Comparison of ENCODE assay signal across 15 cellular contexts in the genomic region with DNA sequence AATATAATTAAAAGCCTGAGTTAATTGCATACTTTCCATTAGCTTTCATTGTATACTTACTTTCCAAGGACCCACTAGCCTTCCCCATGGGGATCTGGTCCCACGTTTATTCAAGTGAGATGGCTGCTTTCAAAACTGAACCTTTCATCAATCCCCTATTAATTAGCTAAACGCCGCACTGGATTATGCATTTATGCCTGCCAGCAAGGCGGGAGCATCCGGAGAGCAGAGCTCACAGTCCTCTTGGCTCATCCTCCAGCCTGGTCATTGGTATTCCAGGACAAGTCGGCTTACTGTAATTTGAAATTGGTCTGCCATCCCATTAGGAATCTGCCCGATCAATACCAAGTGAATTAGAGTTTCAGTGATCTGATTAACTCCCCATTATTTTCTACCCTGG.
DNase-seq lines count a peak whose midpoint lies in the region; ATAC-seq, FAIRE-seq and TF ChIP-seq lines count a peak whose summit lies in the region.
"Had no signal": no experiment of that assay in that cellular context is flagged by ENCODE, and none has a peak within 500 bp of the region (broad histone marks: within the 10 kb centered on the region; RNA-seq: fewer than 3 reads in every experiment).

No MANE protein-coding gene starts in this region.

- H3K27ac ChIP-seq in H1 (ENCODE audit: low read depth, low read length), result no peak overlapping the region
- peak overlapping the region; percentile 78 for H3K27ac ChIP-seq in neural progenitor cell
- H3K27ac ChIP-seq: BLaER1 treated with 17β-estradiol and CSF1 and Interleukin-3, amounts not matched to agents 10 nM and 100 nM had no signal

- H3K36me3 Mint-ChIP-seq in neural progenitor cell, result no peaks in the 10 kb centered on the region
- H3K36me3 Mint-ChIP-seq: CD4-positive, CD25-positive, alpha-beta regulatory T cell had no signal

- H3K23me2 ChIP-seq in H1 (ENCODE audit: low read depth, low read length), result no peaks in the 10 kb centered on the region; the same call in 1 of the 2 replicates

- no peak overlapping the region for H3K4ac ChIP-seq in H1 (replicated peaks; ENCODE audit: insufficient read length, low read depth, low read length)

- ATAC-seq in GM18502 (IDR thresholded peaks at IDR 0.05; ENCODE audit: poor library complexity, unreplicated experiment), result no peak
- ATAC-seq: GM12878 had no signal

- no peaks in the 10 kb centered on the region for H3K36me3 ChIP-seq in BE2C
- no peaks in the 10 kb centered on the region for H3K36me3 ChIP-seq in H1 (ENCODE audit: control insufficient read depth in 2 of 4, insufficient read depth in 4 of 4, low read length in 3 of 4)
- no peaks in the 10 kb centered on the region for H3K36me3 ChIP-seq in neural progenitor cell
- H3K36me3 ChIP-seq: BLaER1 treated with 17β-estradiol and CSF1 and Interleukin-3, amounts not matched to agents 10 nM and 100 nM had no signal

- TF ChIP-seq CTCF in BE2C (IDR thresholded peaks at IDR 0.05; ENCODE audit: low read depth, low read length) (no peak), H1 (IDR thresholded peaks at IDR 0.05; ENCODE audit: control extremely low read depth in 1 of 3, insufficient read depth in 1 of 3, low read depth in 1 of 3, low read length in 3 of 3) (no peak), neural progenitor cell (IDR thresholded peaks at IDR 0.05) (no peak)

- H3K9me3 Mint-ChIP-seq in neural progenitor cell, result peaks cover 6% of the 10 kb centered on the region

- no peak overlapping the region for H2BK120ac ChIP-seq in H1 (replicated peaks; ENCODE audit: low read depth, low read length)

- H3K4me3 Mint-ChIP-seq in neural progenitor cell, result no peak overlapping the region
- H3K4me3 Mint-ChIP-seq: CD4-positive, CD25-positive, alpha-beta regulatory T cell had no signal

- H3K18ac ChIP-seq in H1 (ENCODE audit: extremely low read depth, low read length), result no peak overlapping the region

- H3K4me2 ChIP-seq in H1 (ENCODE audit: insufficient read depth in 1 of 2, low read depth in 2 of 2, low read length in 2 of 2) (no peak overlapping the region), neural progenitor cell (peak overlapping the region; percentile 67)
- H3K4me2 ChIP-seq: BLaER1 treated with 17β-estradiol and CSF1 and Interleukin-3, amounts not matched to agents 10 nM and 100 nM had no signal

- TF ChIP-seq EP300 in H1 (IDR thresholded peaks at IDR 0.05; ENCODE audit: borderline replicate concordance in 1 of 2, low read depth in 2 of 2, low read length in 2 of 2), result no peak

- H3K4me1 Mint-ChIP-seq in neural progenitor cell, result no peaks in the 10 kb centered on the region
- H3K4me1 Mint-ChIP-seq: CD4-positive, CD25-positive, alpha-beta regulatory T cell had no signal

- DNase-seq in BE2C (peak; percentile 81), NCI-H69 (lab: John Stamatoyannopoulos, UW) (peak; percentile 64), H1 (ENCODE audit: low read depth in 1 of 2, low spot score in 2 of 2) (no peak), neural progenitor cell (ENCODE audit: low spot score) (peak; percentile 18), cerebellum (ENCODE audit: low spot score) (no peak), LoVo (ENCODE audit: low spot score) (no peak)
- DNase-seq: 8988T; AML-193; CD4-positive, CD25-positive, alpha-beta regulatory T cell; DMS79; IMR-90; KBM-7 had no signal

- H3K79me2 ChIP-seq in H1 (ENCODE audit: control insufficient read depth in 1 of 2, insufficient read depth in 2 of 2, low read length in 2 of 2) (no peaks in the 10 kb centered on the region), neural progenitor cell (ENCODE audit: low read depth) (no peaks in the 10 kb centered on the region)

- H3K56ac ChIP-seq in H1 (replicated peaks; ENCODE audit: insufficient read length, low read depth, low read length), result no peak overlapping the region

- peaks cover 2% of the 10 kb centered on the region for H3K27me3 Mint-ChIP-seq in neural progenitor cell (ENCODE audit: insufficient read depth, low read depth)
- H3K27me3 Mint-ChIP-seq: CD4-positive, CD25-positive, alpha-beta regulatory T cell had no signal

- CTCF ChIA-PET in H1 (lab: Charles Lee; ENCODE audit: partially characterized antibody), result interaction anchor here (1.3 kb wide), 1 partner anchor 297 kb away, joined by 3 read pairs; no protein-coding TSS in a partner anchor

- H3K4me1 ChIP-seq in BE2C (peaks cover 13% of the 10 kb centered on the region), H1 (replicated peaks in 1 of 4; ENCODE audit: control insufficient read depth in 3 of 4, insufficient read depth in 4 of 4, low read length in 3 of 4) (peaks cover 0 to 5% (median 0%) of the 10 kb centered on the region in 4 experiments; a peak in 2 of 7 replicates), neural progenitor cell (peaks cover 20% of the 10 kb centered on the region)
- H3K4me1 ChIP-seq: BLaER1 treated with 17β-estradiol and CSF1 and Interleukin-3, amounts not matched to agents 10 nM and 100 nM had no signal

- no peak overlapping the region for H2BK5ac ChIP-seq in H1 (ENCODE audit: low read depth, low read length)

- peaks cover 14% of the 10 kb centered on the region for H3F3A ChIP-seq in neural progenitor cell (ENCODE audit: low read depth)

- H3K27ac Mint-ChIP-seq in neural progenitor cell, result no peak overlapping the region
- H3K27ac Mint-ChIP-seq: CD4-positive, CD25-positive, alpha-beta regulatory T cell had no signal

- no peak overlapping the region for H4K5ac ChIP-seq in H1 (ENCODE audit: insufficient read length, low read depth, low read length)

- H2BK20ac ChIP-seq in H1 (ENCODE audit: low read length), result no peak overlapping the region

- WGBS in H1 (ENCODE audit: extremely low coverage in 1 of 2, insufficient coverage in 1 of 2, insufficient read length in 1 of 2, insufficient replicate concordance in 2 of 2, low coverage in 1 of 2, low lambda C conversion rate in 2 of 2, missing lambda C conversion rate in 1 of 2), 2 experiments, result 91% methylated on average over 7 of the region's 7 CpGs; no CpG with 5 or more reads in 1 of the 2 experiments

- TF ChIP-seq RAD21 in H1 (IDR thresholded peaks at IDR 0.05 in 1 of 2, conservative IDR thresholded peaks at IDR 0.05 in 1 of 2; ENCODE audit: low read depth in 2 of 2, low read length in 2 of 2), result no peak

- H3K9me3 ChIP-seq in BE2C (no peaks in the 10 kb centered on the region), H1 (ENCODE audit: insufficient read depth in 2 of 2, low read depth in 1 of 2, low read length in 1 of 2) (peaks cover 0 to 8% of the 10 kb centered on the region in 2 experiments; a peak in 1 of 4 replicates), neural progenitor cell (ENCODE audit: low read depth) (no peaks in the 10 kb centered on the region)

- H3K9ac ChIP-seq in H1 (replicated peaks in 1 of 4; ENCODE audit: extremely low read depth in 1 of 4, low read depth in 3 of 4, low read length in 3 of 4) (no peak overlapping the region), neural progenitor cell (no peak overlapping the region)
- H3K9ac ChIP-seq: BLaER1 treated with 17β-estradiol and CSF1 and Interleukin-3, amounts not matched to agents 10 nM and 100 nM had no signal

- H3K14ac ChIP-seq in H1 (ENCODE audit: insufficient read length), result no peak overlapping the region

- no peak overlapping the region for H2BK15ac ChIP-seq in H1 (ENCODE audit: low read length)

- H4K20me1 ChIP-seq in H1 (replicated peaks in 1 of 2; ENCODE audit: control insufficient read depth in 1 of 2, insufficient read depth in 2 of 2, low read length in 2 of 2) (no peaks in the 10 kb centered on the region), neural progenitor cell (ENCODE audit: low read depth) (no peaks in the 10 kb centered on the region)
- H4K20me1 ChIP-seq: BLaER1 treated with 17β-estradiol and CSF1 and Interleukin-3, amounts not matched to agents 10 nM and 100 nM had no signal

- no peak for TF ChIP-seq POLR2A in H1 (IDR thresholded peaks at IDR 0.05; ENCODE audit: control extremely low read depth in 1 of 2, low read depth in 2 of 2, low read length in 2 of 2)

- no peak overlapping the region for H3K23ac ChIP-seq in H1 (ENCODE audit: insufficient read length)

- no peak overlapping the region for H2AK5ac ChIP-seq in H1 (ENCODE audit: low read depth, low read length)

- H3K79me1 ChIP-seq in H1 (ENCODE audit: low read depth, low read length), result no peaks in the 10 kb centered on the region

- no peak for FAIRE-seq in H1 (lab: Jason Lieb, UNC)
- FAIRE-seq: GM12878 had no signal

- no peak overlapping the region for H4K8ac ChIP-seq in H1 (ENCODE audit: extremely low read depth, insufficient read depth, low read length)

- H3K27me3 ChIP-seq in BE2C (no peaks in the 10 kb centered on the region), H1 (replicated peaks in 1 of 4; ENCODE audit: control insufficient read depth in 3 of 4, extremely low read depth in 1 of 4, insufficient read depth in 3 of 4, low read length in 3 of 4) (peaks cover 0 to 1% (median 0%) of the 10 kb centered on the region in 4 experiments; a peak in 1 of 7 replicates), neural progenitor cell (no peaks in the 10 kb centered on the region)
- H3K27me3 ChIP-seq: BLaER1 treated with 17β-estradiol and CSF1 and Interleukin-3, amounts not matched to agents 10 nM and 100 nM had no signal

- H2BK12ac ChIP-seq in H1 (ENCODE audit: low read depth, low read length), result no peak overlapping the region

- POLR2A ChIA-PET in H1 (lab: Charles Lee; ENCODE audit: partially characterized antibody), result no interaction called here

- no peak overlapping the region for H4K91ac ChIP-seq in H1 (replicated peaks; ENCODE audit: insufficient read length, low read length)

- H3K4me3 ChIP-seq in BE2C (ENCODE audit: low read depth, low read length) (peak overlapping the region; percentile 35), H1 (ENCODE audit: extremely low read depth in 1 of 4, insufficient read depth in 2 of 4, low read depth in 3 of 4, low read length in 4 of 4) (no peak overlapping the region), neural progenitor cell (no peak overlapping the region)
- H3K4me3 ChIP-seq: BLaER1 treated with 17β-estradiol and CSF1 and Interleukin-3, amounts not matched to agents 10 nM and 100 nM; GM12878 had no signal

- H2AFZ ChIP-seq in H1 (ENCODE audit: low read length), result peak overlapping the region; percentile 80; the same call in 1 of the 2 replicates
- peak overlapping the region; percentile 90 for H2AFZ ChIP-seq in neural progenitor cell (replicated peaks)

TF ChIP-seq in H1, 55 proteins besides CTCF, POLR2A, EP300 and RAD21:
- TF ChIP-seq TAF7 (optimal IDR thresholded peaks at IDR 0.05; ENCODE audit: borderline replicate concordance, low read depth, low read length), result no peak
- no peak for TF ChIP-seq SP4 (IDR thresholded peaks at IDR 0.05; ENCODE audit: low read length)
- TF ChIP-seq CHD2 (IDR thresholded peaks at IDR 0.05; ENCODE audit: low read length), result no peak

Comparison
In these comparisons a context has a peak if more than half of its experiments do, and no peak if none do; other contexts are left out.
1. DNase-seq: peak in BE2C (single experiment), NCI-H69 (single experiment) and neural progenitor cell (single experiment); none in H1 (0 of 2), cerebellum (single experiment) and LoVo (single experiment).